ENCODE assay signal across 1 cellular context in genomic region chr15:39154776-39155175, GRCh38.
TF ChIP-seq lines count a peak whose summit lies in the region.

No MANE protein-coding gene starts in this region.

TF ChIP-seq in A549, 52 proteins besides CTCF, POLR2A, EP300 and RAD21 (continued from another document):
- TF ChIP-seq CEBPB (IDR thresholded peaks at IDR 0.05): no peak
- no peak for TF ChIP-seq ATOH8 (CRISPR knock-in tag; IDR thresholded peaks at IDR 0.05; ENCODE audit: low read depth)
- TF ChIP-seq JUN (IDR thresholded peaks at IDR 0.05): no peak
- no peak for TF ChIP-seq NR3C1 (IDR thresholded peaks at IDR 0.05)
- TF ChIP-seq HOXB13 (CRISPR knock-in tag; IDR thresholded peaks at IDR 0.05; ENCODE audit: low read depth): no peak
- no peak for TF ChIP-seq POLR2AphosphoS2 (conservative IDR thresholded peaks at IDR 0.05; ENCODE audit: low read length)
- no peak for TF ChIP-seq CBX2 (IDR thresholded peaks at IDR 0.05; ENCODE audit: borderline replicate concordance, low read depth)
- no peak for TF ChIP-seq TP53 (CRISPR knock-in tag; IDR thresholded peaks at IDR 0.05)
- no peak for TF ChIP-seq EHF (CRISPR knock-in tag; IDR thresholded peaks at IDR 0.05)
- TF ChIP-seq ZC3H11A (IDR thresholded peaks at IDR 0.05): no peak
- TF ChIP-seq HOXB5 (CRISPR knock-in tag; IDR thresholded peaks at IDR 0.05): no peak
- no peak for TF ChIP-seq SMC3 (IDR thresholded peaks at IDR 0.05)
